Comparison of ENCODE assay signal across 14 cellular contexts in the genomic region with DNA sequence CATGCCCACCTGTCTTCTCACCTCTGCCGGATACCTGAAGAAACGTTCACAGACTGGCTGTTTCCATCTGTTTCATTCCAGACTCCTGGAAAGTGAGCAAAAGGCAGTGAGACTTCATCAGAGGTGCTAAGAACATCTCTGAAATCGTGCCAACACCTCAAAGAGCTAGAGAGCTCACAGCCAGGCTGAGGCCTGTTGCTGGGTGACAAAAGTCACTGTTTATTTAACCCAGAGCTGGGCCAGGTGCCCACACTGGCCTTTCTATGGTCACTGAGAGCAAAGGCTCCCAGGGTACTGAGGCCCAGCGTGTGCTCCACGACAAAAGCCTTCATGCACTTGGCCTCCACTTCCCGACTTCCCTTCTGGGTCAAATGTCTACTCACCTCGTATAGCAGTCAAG. TPM values are rescaled to one million over a fixed set of nuclear protein-coding genes. Genes with fewer than 3 reads are reported as not detected.
DNase-seq lines count a peak whose midpoint lies in the region; ATAC-seq, FAIRE-seq and TF ChIP-seq lines count a peak whose summit lies in the region.
"Had no signal": no experiment of that assay in that cellular context is flagged by ENCODE, and none has a peak within 500 bp of the region (broad histone marks: within the 10 kb centered on the region; RNA-seq: fewer than 3 reads in every experiment).

No MANE protein-coding gene starts in this region.

- peak overlapping the region; percentile 32 to 71; a peak in 4 of 6 replicates for H3K27ac ChIP-seq in A549
- H3K27ac ChIP-seq in esophagus (ENCODE audit: low read depth in 2 of 2, low read length in 1 of 2), result peak overlapping the region; percentile 38 to 41
- H3K27ac ChIP-seq: colonic mucosa, testis had no signal

- H3K4me1 ChIP-seq in A549 (peaks cover 30% of the 10 kb centered on the region), esophagus (ENCODE audit: control insufficient read depth in 2 of 2, insufficient read depth in 2 of 2, low read length in 1 of 2) (peaks cover 4% of the 10 kb centered on the region in 2 donors)
- H3K4me1 ChIP-seq: testis had no signal

- no peaks in the 10 kb centered on the region for H3K36me3 Mint-ChIP-seq in activated T-helper 17 cell treated with anti-CD3 and anti-CD28 coated beads, Interleukin-2, amount 50 U/mL, for 72 hours (ENCODE audit: low read depth)
- H3K36me3 Mint-ChIP-seq: activated naive CD4-positive, alpha-beta T cell treated with anti-CD3 and anti-CD28 coated beads, Interleukin-2, amount 50 U/mL, for 72 hours had no signal

- no peak overlapping the region for H3K4me3 Mint-ChIP-seq in activated T-helper 17 cell treated with anti-CD3 and anti-CD28 coated beads, Interleukin-2, amount 50 U/mL, for 72 hours

- TF ChIP-seq POLR2A in A549 (IDR thresholded peaks at IDR 0.05; ENCODE audit: low read length), result no peak

- TF ChIP-seq EP300 in A549 (IDR thresholded peaks at IDR 0.05), result no peak

- no peak overlapping the region for H3K27ac Mint-ChIP-seq in activated T-helper 17 cell treated with anti-CD3 and anti-CD28 coated beads, Interleukin-2, amount 50 U/mL, for 72 hours

- peak overlapping the region; percentile 33 for H3K4me2 ChIP-seq in A549

- H3K36me3 ChIP-seq in esophagus (ENCODE audit: control insufficient read depth in 2 of 2, insufficient read depth in 2 of 2, low read length in 1 of 2), result no peaks in the 10 kb centered on the region
- H3K36me3 ChIP-seq: colonic mucosa had no signal

- 71% methylated on average over 7 of the region's 7 CpGs for WGBS in A549 (ENCODE audit: missing lambda C conversion rate)
- 64 to 67% methylated on average over 7 of the region's 7 CpGs for WGBS in esophagus, 2 donors

- no peak for DNase-seq in A549 (ENCODE audit: low read depth in 1 of 2, low spot score in 1 of 2)
- peak; percentile 61 for DNase-seq in NCI-H1092 (lab: John Stamatoyannopoulos, UW)
- peak; percentile 53 for DNase-seq in midbrain (lab: John Stamatoyannopoulos, UW)
- DNase-seq in NCI-H82 (lab: John Stamatoyannopoulos, UW), result no peak
- DNase-seq in stimulated activated CD4-positive, alpha-beta T cell treated with anti-CD3 and anti-CD28 coated beads, Interleukin-1b, Interleukin-23, amount 100 ng/mL, for 48 hours, result no peak
- no peak for DNase-seq in activated CD4-positive, alpha-beta T cell treated with anti-CD3 and anti-CD28 coated beads, Interleukin-2, amount 50 U/mL, for 4 hours
- DNase-seq: activated CD4-positive, alpha-beta T cell treated with anti-CD3 and anti-CD28 coated beads, Interleukin-2, amount 50 U/mL, for 48 hours; colonic mucosa; Karpas-422 had no signal

- POLR2A ChIA-PET in A549 (lab: Yijun Ruan, JAX), result interaction anchor here (1.0 kb wide), 1 partner anchor 271 kb away, joined by 3 read pairs; a partner anchor contains a TSS

- no peaks in the 10 kb centered on the region for H3K4me1 Mint-ChIP-seq in activated T-helper 17 cell treated with anti-CD3 and anti-CD28 coated beads, Interleukin-2, amount 50 U/mL, for 72 hours

- H3K9me3 ChIP-seq in A549 (no peaks in the 10 kb centered on the region), esophagus (ENCODE audit: control insufficient read depth in 2 of 2, insufficient read depth in 1 of 2, low read depth in 1 of 2, low read length in 1 of 2) (no peaks in the 10 kb centered on the region)
- H3K9me3 ChIP-seq: colonic mucosa, testis had no signal

- ATAC-seq in A549, result no peak
- no peak for ATAC-seq in activated T-helper 17 cell treated with anti-CD3 and anti-CD28 coated beads, Interleukin-2, amount 50 U/mL, for 72 hours (replicated peaks)
- ATAC-seq: activated naive CD4-positive, alpha-beta T cell treated with anti-CD3 and anti-CD28 coated beads, Interleukin-2, amount 50 U/mL, for 72 hours had no signal

- no peaks in the 10 kb centered on the region for H3K27me3 ChIP-seq in esophagus (ENCODE audit: control insufficient read depth in 1 of 2, insufficient read depth in 2 of 2, low read length in 2 of 2)
- H3K27me3 ChIP-seq: colonic mucosa, testis had no signal

- CTCF ChIA-PET in A549 (lab: Yijun Ruan, JAX), result no interaction called here

- TF ChIP-seq CTCF in A549 (IDR thresholded peaks at IDR 0.05), result no peak

- no peak overlapping the region for H3K4me3 ChIP-seq in A549
- H3K4me3 ChIP-seq in esophagus (ENCODE audit: low read depth in 1 of 2, low read length in 2 of 2), result no peak overlapping the region
- H3K4me3 ChIP-seq: colonic mucosa, testis had no signal

- no peak for FAIRE-seq in A549 (lab: Jason Lieb, UNC)
- FAIRE-seq: keratinocyte had no signal

- no peaks in the 10 kb centered on the region for H3K9me3 Mint-ChIP-seq in activated T-helper 17 cell treated with anti-CD3 and anti-CD28 coated beads, Interleukin-2, amount 50 U/mL, for 72 hours
- H3K9me3 Mint-ChIP-seq: activated naive CD4-positive, alpha-beta T cell treated with anti-CD3 and anti-CD28 coated beads, Interleukin-2, amount 50 U/mL, for 72 hours had no signal

- no peaks in the 10 kb centered on the region for H3K27me3 Mint-ChIP-seq in activated T-helper 17 cell treated with anti-CD3 and anti-CD28 coated beads, Interleukin-2, amount 50 U/mL, for 72 hours

- no peak for TF ChIP-seq RAD21 in A549 (conservative IDR thresholded peaks at IDR 0.05 in 1 of 2, IDR thresholded peaks at IDR 0.05 in 1 of 2)

TF ChIP-seq in A549, 52 proteins besides CTCF, POLR2A, EP300 and RAD21:
- TF ChIP-seq EHF (CRISPR knock-in tag; IDR thresholded peaks at IDR 0.05) (no peak), RARB (CRISPR knock-in tag; IDR thresholded peaks at IDR 0.05) (no peak)
TF ChIP-seq in A549: peak in this region for 0.

RNA-seq across cellular contexts. Expression of a gene that starts 3.7 kb away (rescaled TPM):
- polyA plus RNA-seq in A549 (2011; rRNA removed) (2.7 and 2.9 TPM in 2 replicates), A549 (2017; fragmentation: RNase III; extraction: RNeasy Plus Mini Kit Qiagen cat#74134 plus additional on column Dnase treatment) (1.4 to 1.7 TPM (median 1.7 TPM) in 3 replicates), esophagus (1 to 10 TPM; 1.1 to 1.3 TPM)
- polyA plus RNA-seq in A549 (2012; cell fraction: cytosol; rRNA removed), result 1.6 and 2.7 TPM in 2 replicates
- polyA plus RNA-seq in A549 (2012; cell fraction: nucleus; rRNA removed), result 0.69 and 1.2 TPM in 2 replicates
- polyA minus RNA-seq in A549 (2011; rRNA and poly(A)+ RNA removed), result 0.33 and 0.34 TPM in 2 replicates
- total RNA-seq in activated T-helper 17 cell treated with anti-CD3 and anti-CD28 coated beads, Interleukin-2, amount 50 U/mL, for 72 hours, result under 1 TPM; 0.11 to 0.30 TPM

RNA-seq across cellular contexts. Expression of a gene that starts 54.8 kb away (rescaled TPM):
- polyA plus RNA-seq in A549 (2011; rRNA removed) (71.0 and 134 TPM in 2 replicates), A549 (2017; fragmentation: RNase III; extraction: RNeasy Plus Mini Kit Qiagen cat#74134 plus additional on column Dnase treatment) (144 to 154 TPM (median 152 TPM) in 3 replicates), esophagus (10 to 100 TPM; 32.3 to 51.0 TPM)
- polyA plus RNA-seq in A549 (2012; cell fraction: cytosol; rRNA removed), result 18.8 and 19.5 TPM in 2 replicates
- polyA plus RNA-seq in A549 (2012; cell fraction: nucleus; rRNA removed), result 18.9 and 40.6 TPM in 2 replicates
- 75.2 and 82.9 TPM in 2 replicates for polyA minus RNA-seq in A549 (2011; rRNA and poly(A)+ RNA removed)
- total RNA-seq in activated T-helper 17 cell treated with anti-CD3 and anti-CD28 coated beads, Interleukin-2, amount 50 U/mL, for 72 hours, result 100 to 1,000 TPM in 1 of 2 donors, 10 to 100 TPM in 1; 93.8 to 155 TPM

Comparison
In these comparisons a context has a peak if more than half of its experiments do, and no peak if none do; other contexts are left out.
1. DNase-seq: peak in NCI-H1092 (single experiment) and midbrain (single experiment); none in A549 (0 of 2), NCI-H82 (single experiment), stimulated activated CD4-positive, alpha-beta T cell treated with anti-CD3 and anti-CD28 coated beads, Interleukin-1b, Interleukin-23, amount 100 ng/mL, for 48 hours (single experiment) and activated CD4-positive, alpha-beta T cell treated with anti-CD3 and anti-CD28 coated beads, Interleukin-2, amount 50 U/mL, for 4 hours (0 of 2).